19 cellular contexts compared by ENCODE assay signal in the genomic region with DNA sequence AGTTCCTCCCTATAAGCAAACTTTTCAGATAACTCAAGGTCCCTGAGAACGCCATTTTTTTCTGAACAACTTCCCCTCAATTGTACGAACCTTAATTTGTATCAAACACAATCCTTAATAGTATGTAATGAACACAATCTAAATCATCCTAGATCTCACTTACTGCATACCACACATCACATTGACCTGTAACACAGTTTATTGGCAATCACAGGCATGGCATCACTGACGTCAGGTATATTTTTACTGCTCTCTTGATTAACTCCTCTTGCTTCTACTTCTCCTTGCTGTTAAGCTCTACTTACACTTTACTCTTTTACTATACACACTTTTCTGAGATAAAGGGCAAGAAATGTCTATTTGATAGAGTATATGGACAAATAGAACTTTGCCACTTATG.
"Had no signal": no experiment of that assay in that cellular context is flagged by ENCODE, and none has a peak within 500 bp of the region (broad histone marks: within the 10 kb centered on the region; RNA-seq: fewer than 3 reads in every experiment).

No MANE protein-coding gene starts in this region.

- ATAC-seq: gastroesophageal sphincter; left cardiac atrium; natural killer cell treated with Interleukin-12 subunit alpha and Interleukin-12 subunit beta and Interleukin-15 and Interleukin-18, amount 100 ng/mL, for 72 hours; psoas muscle; right lobe of liver; stimulated activated memory B cell treated with anti-CD40 and anti-IgM and Interleukin-4, amounts not matched to agents 10 μg/mL and 1 μg/mL and 100 μg/mL, for 72 hours; stimulated activated naive CD8-positive, alpha-beta T cell treated with anti-CD3 and anti-CD28 coated beads, Interleukin-15, amount 100 ng/mL, for 72 hours had no signal

- H3K4me3 ChIP-seq: esophagus squamous epithelium, gastroesophageal sphincter, psoas muscle, right lobe of liver, spleen, thoracic aorta had no signal

- DNase-seq: esophagus squamous epithelium; kidney; left cardiac atrium; mesendoderm; occipital lobe; psoas muscle; retina; right lobe of liver; spleen; stimulated activated CD4-positive, alpha-beta T cell treated with anti-CD3 and anti-CD28 coated beads, Interleukin-15, amount 100 ng/mL, for 24 hours; stimulated activated CD4-positive, alpha-beta T cell treated with anti-CD3 and anti-CD28 coated beads, Interleukin-1b, Interleukin-23, amount 100 ng/mL, for 48 hours; stimulated activated CD4-positive, alpha-beta T cell treated with anti-CD3 and anti-CD28 coated beads, Interleukin-4, amount 100 ng/mL, for 24 hours; stimulated activated naive CD8-positive, alpha-beta T cell treated with anti-CD3 and anti-CD28 coated beads, Interleukin-15, amount 100 ng/mL, for 72 hours; substantia nigra had no signal

- H3K4me1 ChIP-seq: psoas muscle, right lobe of liver, spleen had no signal

- FAIRE-seq: kidney, urothelium cell line had no signal

- H3K9me3 ChIP-seq: esophagus squamous epithelium, gastroesophageal sphincter, psoas muscle, right lobe of liver, spleen, thoracic aorta had no signal

- H3K27ac ChIP-seq: esophagus squamous epithelium, gastroesophageal sphincter, psoas muscle, right lobe of liver, spleen, thoracic aorta had no signal

- H3K27me3 ChIP-seq: gastroesophageal sphincter, right lobe of liver, spleen had no signal
